9 cellular contexts compared by ENCODE assay signal in genomic region chr14:96253140-96253539, GRCh38. TPM values are rescaled to one million over a fixed set of nuclear protein-coding genes. Genes with fewer than 3 reads are reported as not detected.
DNase-seq lines count a peak whose midpoint lies in the region; ATAC-seq and TF ChIP-seq lines count a peak whose summit lies in the region.
"Had no signal": no experiment of that assay in that cellular context is flagged by ENCODE, and none has a peak within 500 bp of the region (broad histone marks: within the 10 kb centered on the region; RNA-seq: fewer than 3 reads in every experiment).

No MANE protein-coding gene starts in this region.

- H2BK120ac ChIP-seq in mesendoderm (ENCODE audit: low read depth, low read length): no peak overlapping the region

- H3K4me1 ChIP-seq in ACC112 (ENCODE audit: control insufficient read depth, insufficient read depth, low read length, unreplicated experiment): peaks cover 62% of the 10 kb centered on the region
- peaks cover 2% of the 10 kb centered on the region for H3K4me1 ChIP-seq in mesendoderm (ENCODE audit: control insufficient read depth, low read depth, low read length)
- no peaks in the 10 kb centered on the region for H3K4me1 ChIP-seq in thyroid gland

- TF ChIP-seq CTCF in brain microvascular endothelial cell (IDR thresholded peaks at IDR 0.05; ENCODE audit: low read depth, low read length, missing control alignments) (no peak), thyroid gland (IDR thresholded peaks at IDR 0.05) (no peak)

- H3K79me1 ChIP-seq in mesendoderm (ENCODE audit: low read length): no peaks in the 10 kb centered on the region

- H3K4me3 ChIP-seq in ACC112 (ENCODE audit: low read depth, low read length) (no peak overlapping the region), brain microvascular endothelial cell (ENCODE audit: low read depth, low read length) (no peak overlapping the region), mesendoderm (ENCODE audit: low read length) (no peak overlapping the region), thyroid gland (replicated peaks in 1 of 3) (no peak overlapping the region)

- no peak for ATAC-seq in HG03457 (IDR thresholded peaks at IDR 0.05; ENCODE audit: unreplicated experiment)

- H4K5ac ChIP-seq in mesendoderm (ENCODE audit: low read length): no peak overlapping the region

- H3K4ac ChIP-seq in mesendoderm (ENCODE audit: low read depth, low read length): no peak overlapping the region

- H3K79me2 ChIP-seq in ACC112 (ENCODE audit: control insufficient read depth, insufficient read depth, low read length, unreplicated experiment) (no peaks in the 10 kb centered on the region), mesendoderm (ENCODE audit: control insufficient read depth, insufficient read depth, low read length) (no peaks in the 10 kb centered on the region)

- H3K23ac ChIP-seq in mesendoderm (ENCODE audit: low read length): no peak overlapping the region

- intact Hi-C loops in thyroid gland (cut with DNase I): no loop called here

- TF ChIP-seq POLR2A in thyroid gland (IDR thresholded peaks at IDR 0.05): no peak

- H4K8ac ChIP-seq in mesendoderm (ENCODE audit: low read depth, low read length): no peak overlapping the region

- DNase-seq in HS-27A (ENCODE audit: low read depth): peak; percentile 91
- DNase-seq in brain microvascular endothelial cell: peak; percentile 89
- peak; percentile 90 for DNase-seq in mesendoderm
- DNase-seq in thyroid gland: no peak
- no peak for DNase-seq in hypothalamus (lab: John Stamatoyannopoulos, UW)
- DNase-seq in activated CD4-positive, alpha-beta T cell treated with anti-CD3 and anti-CD28 coated beads, Interleukin-2, amount 50 U/mL, for 1 hour: no peak

- WGBS in mesendoderm (ENCODE audit: extremely low coverage, insufficient coverage, low lambda C conversion rate): no CpG with 5 or more reads among the region's 6 CpGs
- 65 to 75% methylated on average over 6 of the region's 6 CpGs for WGBS in thyroid gland, 2 donors

- H3K27ac ChIP-seq in ACC112 (ENCODE audit: low read depth, low read length) (peak overlapping the region; percentile 46), brain microvascular endothelial cell (peak overlapping the region; percentile 20), mesendoderm (ENCODE audit: low read depth, low read length) (no peak overlapping the region), thyroid gland (no peak overlapping the region)

- in situ Hi-C loops in brain microvascular endothelial cell (cut with HindIII; ENCODE audit: low pct_ligation_motif_present, low sequenced_read_pairs): no loop called here

- H3K56ac ChIP-seq in mesendoderm (ENCODE audit: low read length): no peak overlapping the region

- no peaks in the 10 kb centered on the region for H3K27me3 ChIP-seq in ACC112 (ENCODE audit: insufficient read depth, low read length)
- no peaks in the 10 kb centered on the region for H3K27me3 ChIP-seq in brain microvascular endothelial cell (replicated peaks)
- no peaks in the 10 kb centered on the region for H3K27me3 ChIP-seq in mesendoderm (ENCODE audit: insufficient read depth, low read length, poor library complexity)
- no peaks in the 10 kb centered on the region for H3K27me3 ChIP-seq in thyroid gland

- H3K4me2 ChIP-seq in mesendoderm (ENCODE audit: low read length): no peak overlapping the region

- no peaks in the 10 kb centered on the region for H3K9me3 ChIP-seq in thyroid gland

- no peak overlapping the region for H3K18ac ChIP-seq in mesendoderm (ENCODE audit: low read length)

- H3K9ac ChIP-seq in mesendoderm (ENCODE audit: low read length): no peak overlapping the region

- H3K36me3 ChIP-seq in ACC112 (ENCODE audit: insufficient read depth, low read length) (no peaks in the 10 kb centered on the region), brain microvascular endothelial cell (replicated peaks) (no peaks in the 10 kb centered on the region), mesendoderm (ENCODE audit: control insufficient read depth, insufficient read depth, low read length) (no peaks in the 10 kb centered on the region), thyroid gland (no peaks in the 10 kb centered on the region)

- H2BK15ac ChIP-seq in mesendoderm (replicated peaks; ENCODE audit: low read depth): no peak overlapping the region

- H2AK5ac ChIP-seq in mesendoderm (ENCODE audit: low read length): no peak overlapping the region

- H2AFZ ChIP-seq in ACC112 (ENCODE audit: low read length, unreplicated experiment): peak overlapping the region; percentile 45

- H2BK5ac ChIP-seq in mesendoderm (ENCODE audit: low read length): no peak overlapping the region

RNA-seq across cellular contexts. Expression of gene BDKRB1, which starts 2.9 kb away (rescaled TPM):
- polyA plus RNA-seq in mesendoderm (2013, experiment 1 of 2): 0.56 TPM
- 0.53 TPM for polyA plus RNA-seq in mesendoderm (2013, experiment 2 of 2)
- 1 to 10 TPM in 1 of 4 donors, under 1 TPM in 2, not detected in 1; 0.78 to 1.0 (median 0.94) TPM for total RNA-seq in thyroid gland
- total RNA-seq: activated T-helper 2 cell treated with anti-CD3 and anti-CD28 coated beads, Interferon-gamma antibody, Interleukin-2, Interleukin-4, amounts not matched to agents 10 μg/mL and 5 μg/mL and 100 μg/mL, durations not matched to agents 14 hours and 24 hours and 36 hours had no signal

RNA-seq across cellular contexts. Expression of gene BDKRB2, which starts 48.5 kb away (rescaled TPM):
- polyA plus RNA-seq in mesendoderm (2013, experiment 1 of 2): 3.1 TPM
- 3.3 TPM for polyA plus RNA-seq in mesendoderm (2013, experiment 2 of 2)
- total RNA-seq in thyroid gland: 1 to 10 TPM; 3.2 to 9.9 (median 5.3) TPM
- total RNA-seq: activated T-helper 2 cell treated with anti-CD3 and anti-CD28 coated beads, Interferon-gamma antibody, Interleukin-2, Interleukin-4, amounts not matched to agents 10 μg/mL and 5 μg/mL and 100 μg/mL, durations not matched to agents 14 hours and 24 hours and 36 hours had no signal

Comparison
In these comparisons a context has a peak if more than half of its experiments do, and no peak if none do; other contexts are left out.
1. H3K27ac ChIP-seq: peak in ACC112 (single experiment) and brain microvascular endothelial cell (single experiment); none in mesendoderm (single experiment) and thyroid gland (0 of 3).
2. DNase-seq: peak in HS-27A (single experiment), brain microvascular endothelial cell (single experiment) and mesendoderm (single experiment); none in thyroid gland (0 of 2), hypothalamus (0 of 51) and activated CD4-positive, alpha-beta T cell treated with anti-CD3 and anti-CD28 coated beads, Interleukin-2, amount 50 U/mL, for 1 hour (single experiment).